Comparison of ENCODE assay signal across 8 cellular contexts in genomic region chr3:48034000-48034516, GRCh38. TPM values are rescaled to one million over a fixed set of nuclear protein-coding genes. Genes with fewer than 3 reads are reported as not detected.
DNase-seq lines count a peak whose midpoint lies in the region; TF ChIP-seq lines count a peak whose summit lies in the region.

No MANE protein-coding gene starts in this region.

- peak overlapping the region; percentile 94 for H3K27ac Mint-ChIP-seq in neural crest cell (ENCODE audit: unreplicated experiment)

- no peak for TF ChIP-seq POLR2A in vagina (IDR thresholded peaks at IDR 0.05)

- no peaks in the 10 kb centered on the region for H3K36me3 Mint-ChIP-seq in neural crest cell (ENCODE audit: low read depth)

- TF ChIP-seq CTCF in epithelial cell of esophagus (IDR thresholded peaks at IDR 0.05; ENCODE audit: insufficient read depth, low read depth, low read length, missing control alignments) (no peak), neural crest cell (conservative IDR thresholded peaks at IDR 0.05) (no peak), vagina (IDR thresholded peaks at IDR 0.05) (no peak), GM20000 (IDR thresholded peaks at IDR 0.05; ENCODE audit: extremely low read depth, missing control alignments) (no peak)

- no peak overlapping the region for H3K27ac ChIP-seq in vagina

- peak; percentile 89 for DNase-seq in EH (ENCODE audit: low read depth)
- peak; percentile 84 for DNase-seq in RPMI8226
- peak; percentile 57 for DNase-seq in epithelial cell of esophagus (ENCODE audit: low read depth)
- no peak for DNase-seq in neural crest cell (ENCODE audit: low read depth, low spot score)
- DNase-seq in retina, result no peak
- no peak for DNase-seq in GOT3 (lab: John Stamatoyannopoulos, UW)
- DNase-seq in vagina (ENCODE audit: extremely low spot score in 2 of 2), result no peak
- DNase-seq in GM20000 (ENCODE audit: low spot score), result no peak

- no peaks in the 10 kb centered on the region for H3K27me3 ChIP-seq in vagina

- H3K4me1 Mint-ChIP-seq in neural crest cell, result peaks cover 46% of the 10 kb centered on the region

- H3K9me3 ChIP-seq in vagina, result no peaks in the 10 kb centered on the region

- H3K36me3 ChIP-seq in vagina, result no peaks in the 10 kb centered on the region

- H3K4me1 ChIP-seq in vagina, result peaks cover 44% of the 10 kb centered on the region

- no peaks in the 10 kb centered on the region for H3K9me3 Mint-ChIP-seq in neural crest cell

- H3K4me3 Mint-ChIP-seq in neural crest cell, result peak overlapping the region; percentile 43

- H3K4me3 ChIP-seq in epithelial cell of esophagus (ENCODE audit: low read length) (no peak overlapping the region), vagina (no peak overlapping the region)

- H3K27me3 Mint-ChIP-seq in neural crest cell (ENCODE audit: low read depth), result no peaks in the 10 kb centered on the region

- intact Hi-C loops in vagina (cut with DNase I), result no loop called here

RNA-seq across cellular contexts. Expression of gene MAP4, which starts 17.8 kb away (rescaled TPM):
- total RNA-seq in neural crest cell (141 and 150 TPM in 2 replicates), vagina (142 TPM)

Comparison
In these comparisons a context has a peak if more than half of its experiments do, and no peak if none do; other contexts are left out.
1. DNase-seq: peak in EH (single experiment), RPMI8226 (single experiment) and epithelial cell of esophagus (single experiment); none in neural crest cell (single experiment), retina (single experiment), GOT3 (single experiment), vagina (0 of 2) and GM20000 (single experiment).